Comparison of ENCODE assay signal across 8 cellular contexts in the genomic region with DNA sequence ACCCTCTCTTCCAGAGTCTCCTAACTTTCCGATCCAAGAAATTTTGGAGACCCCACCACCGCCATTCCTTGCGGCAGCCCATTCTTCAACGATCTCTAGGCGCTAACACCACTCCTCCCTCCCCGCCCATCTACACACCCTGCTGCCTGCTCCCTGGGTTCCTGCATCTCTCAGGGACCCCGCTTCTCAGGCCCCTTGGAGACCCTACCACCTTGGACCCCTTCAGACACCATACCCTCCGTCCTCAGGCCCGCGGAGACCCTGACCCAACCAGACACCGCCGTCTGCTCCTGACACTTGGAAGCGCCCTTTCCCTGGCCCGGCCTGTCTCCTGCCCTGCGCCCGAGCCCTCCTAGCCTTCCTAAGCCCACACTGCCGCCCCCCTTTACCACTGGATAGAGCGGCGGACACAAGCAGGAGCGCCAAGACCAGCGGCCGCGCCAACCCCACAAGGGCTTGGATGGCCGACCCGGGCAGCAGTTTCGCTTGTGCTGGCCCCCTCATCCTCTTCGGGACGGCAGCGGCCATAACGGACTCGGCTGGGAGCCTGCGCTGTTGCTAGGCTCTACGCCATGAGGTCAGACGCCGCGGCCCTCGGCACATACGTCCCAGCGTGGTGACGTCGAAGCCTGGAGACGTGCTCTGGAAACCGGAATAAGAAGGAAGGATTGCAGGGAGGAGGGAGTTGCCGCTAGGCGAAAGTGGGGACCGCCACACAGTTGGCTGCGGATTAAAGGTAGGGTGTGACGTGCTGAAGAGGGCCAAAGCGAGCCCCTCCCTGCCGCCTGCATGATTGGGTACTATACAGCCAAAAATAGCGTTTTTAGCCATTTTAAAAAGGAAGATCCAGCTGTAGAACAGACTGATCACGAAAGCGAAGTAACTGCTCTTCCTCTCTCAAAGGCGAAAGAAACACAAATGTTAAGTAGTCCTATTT. TPM values are rescaled to one million over a fixed set of nuclear protein-coding genes. Genes with fewer than 3 reads are reported as not detected.
A peak's percentile ranks its signal among the peaks of the same experiment; 100 is the strongest.
DNase-seq lines count a peak whose midpoint lies in the region; ATAC-seq and TF ChIP-seq lines count a peak whose summit lies in the region.

A gene (minus strand): TSS at position 569 of the 937 bp plus-strand sequence. CDS start 41 bp downstream, at position 528.

- peak within 1 kb of the TSS; percentile 34 for H3K27ac ChIP-seq in KMS-11
- H3K27ac ChIP-seq in Peyer's patch: peak within 1 kb of the TSS; percentile 81 to 88 (median 86)
- peak within 1 kb of the TSS; percentile 94 for H3K27ac ChIP-seq in muscle layer of colon (ENCODE audit: low read depth, low read length)

- peak; percentile 96 for ATAC-seq in GM21737 (IDR thresholded peaks at IDR 0.05; ENCODE audit: unreplicated experiment)
- peak; percentile 98 for ATAC-seq in esophagus mucosa

- no peaks in the 10 kb centered on the region for H4K20me1 ChIP-seq in KMS-11 (ENCODE audit: insufficient read depth)

- no peaks in the 10 kb centered on the region; the same call in 1 of the 2 replicates for H3K36me3 ChIP-seq in KMS-11 (ENCODE audit: insufficient read depth)
- peaks cover 0 to 24% (median 0%) of the 10 kb centered on the region in 3 donors for H3K36me3 ChIP-seq in Peyer's patch
- peaks cover 9% of the 10 kb centered on the region for H3K36me3 ChIP-seq in muscle layer of colon (ENCODE audit: insufficient read depth, low read length)

- peak within 1 kb of the TSS; percentile 81 for H3K4me2 ChIP-seq in KMS-11

- peak; percentile 72 for DNase-seq in DMS79 (lab: John Stamatoyannopoulos, UW)
- DNase-seq in Peyer's patch: peak; percentile 95 to 98 (median 96)
- peak; percentile 92 to 94 for DNase-seq in activated T-cell treated with anti-CD3 and anti-CD28 coated beads, Interleukin-2, amount 50 U/mL, for 48 hours
- DNase-seq in stimulated activated CD8-positive, alpha-beta memory T cell treated with anti-CD3 and anti-CD28 coated beads, Interleukin-7, amount 100 ng/mL, for 24 hours (ENCODE audit: low read depth): peak; percentile 84

- H2AFZ ChIP-seq in KMS-11 (ENCODE audit: low read depth): peak within 1 kb of the TSS; percentile 69

- H3K9me3 ChIP-seq in Peyer's patch (no peaks in the 10 kb centered on the region), muscle layer of colon (ENCODE audit: low read length) (no peaks in the 10 kb centered on the region)

- peaks cover 29% of the 10 kb centered on the region; the same call in 1 of the 2 replicates for H3K79me2 ChIP-seq in KMS-11 (ENCODE audit: insufficient read depth, low read depth)

- H3K27me3 ChIP-seq in KMS-11 (ENCODE audit: insufficient read depth, low read depth): no peaks in the 10 kb centered on the region
- no peaks in the 10 kb centered on the region for H3K27me3 ChIP-seq in Peyer's patch
- H3K27me3 ChIP-seq in muscle layer of colon (ENCODE audit: control insufficient read depth in 1 of 2, insufficient read depth in 2 of 2, low read length in 2 of 2): no peaks in the 10 kb centered on the region

- H3K4me1 ChIP-seq in KMS-11 (ENCODE audit: low read depth, poor library complexity, severe bottlenecking) (peaks cover 21% of the 10 kb centered on the region), Peyer's patch (peaks cover 0 to 17% (median 4%) of the 10 kb centered on the region in 4 donors), muscle layer of colon (ENCODE audit: insufficient read depth, low read length) (peaks cover 8% of the 10 kb centered on the region)

- H3K4me3 ChIP-seq in KMS-11 (IDR thresholded peaks at IDR 0.05; ENCODE audit: insufficient read depth, low read depth, low read length) (no peak within 1 kb of the TSS), Peyer's patch (peak within 1 kb of the TSS; percentile 65 to 97 (median 78)), muscle layer of colon (ENCODE audit: low read depth in 1 of 2, low read length in 2 of 2) (peak within 1 kb of the TSS; percentile 73 to 79)

- TF ChIP-seq POLR2A in Peyer's patch (IDR thresholded peaks at IDR 0.05): peak; percentile 73 to 76

- TF ChIP-seq CTCF in KMS-11 (conservative IDR thresholded peaks at IDR 0.05; ENCODE audit: low read depth, low read length) (no peak; the same call in 1 of the 2 replicates), Peyer's patch (IDR thresholded peaks at IDR 0.05) (peak in 3 of 6 experiments; percentile 46 to 50 (median 46))

- H3K9ac ChIP-seq in KMS-11: peak within 1 kb of the TSS; percentile 68
- H3K9ac ChIP-seq in muscle layer of colon (ENCODE audit: low read length): peak within 1 kb of the TSS; percentile 60

RNA-seq across cellular contexts. Expression of the gene that starts here (rescaled TPM):
- total RNA-seq in Peyer's patch: 10 to 100 TPM; 12.4 to 92.6 (median 36.2) TPM
- total RNA-seq in esophagus mucosa: 14.3 TPM

Comparison
In these comparisons a context has a peak if more than half of its experiments do, and no peak if none do; other contexts are left out.
1. H3K27ac ChIP-seq: peak in every context shown above with its lines; median percentile 94 in muscle layer of colon; 86 in Peyer's patch; 34 in KMS-11.